ENCODE assay signal across 13 cellular contexts in the genomic region with DNA sequence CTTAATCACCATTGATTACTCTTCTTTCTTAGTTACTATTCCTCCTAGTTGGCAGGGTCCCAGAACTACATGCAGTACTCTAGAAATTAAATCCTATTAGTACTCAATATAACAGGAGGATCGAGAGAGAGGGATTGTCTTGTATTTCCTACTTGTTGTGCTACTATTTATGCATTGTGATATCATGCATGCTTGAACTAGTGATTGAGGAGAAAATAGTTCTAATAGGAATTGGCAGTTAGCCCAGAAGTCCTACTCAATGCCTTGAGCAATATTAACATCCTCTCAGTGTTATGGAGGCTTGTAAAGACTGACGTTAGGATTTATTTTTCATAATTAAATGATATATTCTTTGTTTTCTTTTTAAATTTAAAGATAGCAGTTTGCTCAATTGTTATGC.
DNase-seq lines count a peak whose midpoint lies in the region; ATAC-seq lines count a peak whose summit lies in the region.
"Had no signal": no experiment of that assay in that cellular context is flagged by ENCODE, and none has a peak within 500 bp of the region (broad histone marks: within the 10 kb centered on the region; RNA-seq: fewer than 3 reads in every experiment).

No MANE protein-coding gene starts in this region.

- H3K27ac Mint-ChIP-seq in activated naive CD4-positive, alpha-beta T cell treated with anti-CD3 and anti-CD28 coated beads for 36 hours = no peak overlapping the region

- H3K4me1 Mint-ChIP-seq in activated naive CD4-positive, alpha-beta T cell treated with anti-CD3 and anti-CD28 coated beads for 36 hours (ENCODE audit: low read depth) = no peaks in the 10 kb centered on the region

- no peaks in the 10 kb centered on the region for H3K36me3 Mint-ChIP-seq in activated naive CD4-positive, alpha-beta T cell treated with anti-CD3 and anti-CD28 coated beads for 36 hours (ENCODE audit: low read depth)

- H3K9me3 Mint-ChIP-seq in activated naive CD4-positive, alpha-beta T cell treated with anti-CD3 and anti-CD28 coated beads for 36 hours = peaks cover 3% of the 10 kb centered on the region
- H3K9me3 Mint-ChIP-seq: activated T-cell treated with anti-CD3 and anti-CD28 coated beads, Interleukin-2, amount 50 U/mL, for 4 hours had no signal

- DNase-seq in DMS153 (lab: John Stamatoyannopoulos, UW) (peak; percentile 5), DMS153 treated with DMSO at 0.1 percent for 48 hours (lab: John Stamatoyannopoulos, UW; ENCODE audit: unreplicated experiment) (no peak), NCI-H446 treated with DMSO at 0.1 percent for 48 hours (lab: John Stamatoyannopoulos, UW) (peak; percentile 74), dermis blood vessel endothelial cell (peak; percentile 83), renal cortical epithelial cell (ENCODE audit: low read depth) (peak; percentile 34), NK-92 (lab: John Stamatoyannopoulos, UW; ENCODE audit: unreplicated experiment) (no peak)
- no peak for DNase-seq in activated naive CD4-positive, alpha-beta T cell treated with anti-CD3 and anti-CD28 coated beads for 36 hours
- DNase-seq: 8988T; activated CD4-positive, CD25-positive, alpha-beta regulatory T cell treated with anti-CD3 and anti-CD28 coated beads, Interleukin-2, amount 50 U/mL, for 72 hours; activated T-cell treated with anti-CD3 and anti-CD28 coated beads, Interleukin-2, amount 50 U/mL, for 4 hours; Caco-2; pancreas had no signal

- no peak for ATAC-seq in GM18519 (IDR thresholded peaks at IDR 0.05; ENCODE audit: low FRiP score, unreplicated experiment)
- ATAC-seq: activated T-cell treated with anti-CD3 and anti-CD28 coated beads, Interleukin-2, amount 50 U/mL, for 4 hours; pancreas had no signal

- CTCF ChIA-PET in activated naive CD4-positive, alpha-beta T cell treated with anti-CD3 and anti-CD28 coated beads for 36 hours (lab: Charles Lee) = no interaction called here

- no peak overlapping the region for H3K4me3 Mint-ChIP-seq in activated naive CD4-positive, alpha-beta T cell treated with anti-CD3 and anti-CD28 coated beads for 36 hours
- H3K4me3 Mint-ChIP-seq: activated T-cell treated with anti-CD3 and anti-CD28 coated beads, Interleukin-2, amount 50 U/mL, for 4 hours had no signal

- intact Hi-C loops in activated naive CD4-positive, alpha-beta T cell treated with anti-CD3 and anti-CD28 coated beads for 36 hours (cut with micrococcal nuclease) = no loop called here

- no peaks in the 10 kb centered on the region for H3K27me3 Mint-ChIP-seq in activated naive CD4-positive, alpha-beta T cell treated with anti-CD3 and anti-CD28 coated beads for 36 hours (ENCODE audit: low read depth)

Comparison
In these comparisons a context has a peak if more than half of its experiments do, and no peak if none do; other contexts are left out.
1. DNase-seq: peak in DMS153 (single experiment), NCI-H446 treated with DMSO at 0.1 percent for 48 hours (single experiment), dermis blood vessel endothelial cell (single experiment) and renal cortical epithelial cell (single experiment); none in DMS153 treated with DMSO at 0.1 percent for 48 hours (single experiment), NK-92 (single experiment) and activated naive CD4-positive, alpha-beta T cell treated with anti-CD3 and anti-CD28 coated beads for 36 hours (single experiment).